ENCODE assay signal across 39 cellular contexts in genomic region chr12:78232756-78233155, GRCh38.
"Had no signal": no experiment of that assay in that cellular context is flagged by ENCODE, and none has a peak within 500 bp of the region (broad histone marks: within the 10 kb centered on the region; RNA-seq: fewer than 3 reads in every experiment).

No MANE protein-coding gene starts in this region.

- H3K9ac ChIP-seq: KMS-11 had no signal

- H3K4me1 Mint-ChIP-seq: activated CD4-positive, alpha-beta memory T cell treated with anti-CD3 and anti-CD28 coated beads, Interleukin-2, amount 10 ng/mL, durations not matched to agents 7 days and 5 days; activated CD8-positive, alpha-beta memory T cell treated with anti-CD3 and anti-CD28 coated beads, Interleukin-2, amount 10 ng/mL, durations not matched to agents 7 days and 5 days; activated naive CD8-positive, alpha-beta T cell treated with anti-CD3 and anti-CD28 coated beads for 36 hours; activated T-helper 17 cell treated with anti-CD3 and anti-CD28 coated beads, Interleukin-2, amount 50 U/mL, for 72 hours; central memory CD8-positive, alpha-beta T cell; T-cell; T-helper 17 cell had no signal

- H3K36me3 ChIP-seq: ascending aorta, cardiac muscle cell had no signal

- H3K27me3 Mint-ChIP-seq: activated CD4-positive, alpha-beta memory T cell treated with anti-CD3 and anti-CD28 coated beads, Interleukin-2, amount 10 ng/mL, durations not matched to agents 7 days and 5 days; activated CD8-positive, alpha-beta memory T cell treated with anti-CD3 and anti-CD28 coated beads, Interleukin-2, amount 10 ng/mL, durations not matched to agents 7 days and 5 days; activated naive CD8-positive, alpha-beta T cell treated with anti-CD3 and anti-CD28 coated beads for 36 hours; activated T-helper 17 cell treated with anti-CD3 and anti-CD28 coated beads, Interleukin-2, amount 50 U/mL, for 72 hours; central memory CD8-positive, alpha-beta T cell; T-cell; T-helper 17 cell had no signal

- H3K4me3 ChIP-seq: ascending aorta, cardiac muscle cell had no signal

- DNase-seq: activated CD4-positive, alpha-beta memory T cell treated with anti-CD3 and anti-CD28 coated beads, Interleukin-2, amount 10 ng/mL, durations not matched to agents 7 days and 5 days; activated CD4-positive, alpha-beta T cell treated with anti-CD3 and anti-CD28 coated beads for 1 hour; activated CD4-positive, alpha-beta T cell treated with anti-CD3 and anti-CD28 coated beads for 48 hours; activated CD4-positive, CD25-positive, alpha-beta regulatory T cell; activated CD8-positive, alpha-beta memory T cell treated with anti-CD3 and anti-CD28 coated beads for 24 hours; activated CD8-positive, alpha-beta memory T cell treated with anti-CD3 and anti-CD28 coated beads, Interleukin-2, amount 10 ng/mL, durations not matched to agents 7 days and 5 days; activated effector memory CD4-positive, alpha-beta T cell treated with anti-CD3 and anti-CD28 coated beads, Interleukin-2, amount 50 U/mL, for 16 hours; activated naive CD4-positive, alpha-beta T cell; activated naive CD4-positive, alpha-beta T cell treated with anti-CD3 and anti-CD28 coated beads, Interleukin-2, amount 50 U/mL, for 16 hours; activated naive CD8-positive, alpha-beta T cell treated with anti-CD3 and anti-CD28 coated beads for 36 hours; activated T-cell treated with anti-CD3 and anti-CD28 coated beads, Interleukin-2, amount 50 U/mL, for 1 hour; activated T-cell treated with anti-CD3 and anti-CD28 coated beads, Interleukin-2, amount 50 U/mL, for 72 hours; amygdala; MM.1S; MV-4-11; NCI-H1092; NCI-H146; NCI-H187; NCI-H2029 treated with DMSO at 0.1 percent for 48 hours; NCI-H2107; NCI-H2171; NCI-H446; NCI-H510A treated with DMSO at 0.1 percent for 48 hours; NCI-H526 treated with DMSO at 0.1 percent for 48 hours; NCI-H774; SIG-M5; T-cell; T-helper 17 cell; T-helper 9 cell had no signal

- H3K27ac Mint-ChIP-seq: activated CD4-positive, alpha-beta memory T cell treated with anti-CD3 and anti-CD28 coated beads, Interleukin-2, amount 10 ng/mL, durations not matched to agents 7 days and 5 days; activated CD8-positive, alpha-beta memory T cell treated with anti-CD3 and anti-CD28 coated beads, Interleukin-2, amount 10 ng/mL, durations not matched to agents 7 days and 5 days; activated naive CD8-positive, alpha-beta T cell treated with anti-CD3 and anti-CD28 coated beads for 36 hours; activated T-cell treated with anti-CD3 and anti-CD28 coated beads, Interleukin-2, amount 50 U/mL, for 72 hours; activated T-helper 17 cell treated with anti-CD3 and anti-CD28 coated beads, Interleukin-2, amount 50 U/mL, for 72 hours; T-cell; T-helper 17 cell had no signal

- ATAC-seq: activated CD8-positive, alpha-beta memory T cell treated with anti-CD3 and anti-CD28 coated beads, Interleukin-2, amount 10 ng/mL, durations not matched to agents 7 days and 5 days; activated T-cell treated with anti-CD3 and anti-CD28 coated beads, Interleukin-2, amount 50 U/mL, for 72 hours; activated T-helper 17 cell treated with anti-CD3 and anti-CD28 coated beads, Interleukin-2, amount 50 U/mL, for 72 hours; Panc1; Right ventricle myocardium inferior; SK-N-SH treated with all-trans-retinoic acid at 6 μM for 48 hours; T-cell; T-helper 17 cell had no signal

- H3K4me1 ChIP-seq: ascending aorta had no signal

- H3K27ac ChIP-seq: ascending aorta, cardiac muscle cell, KMS-11, RWPE1, VCaP had no signal

- H3K9me3 ChIP-seq: ascending aorta had no signal

- H3K4me3 Mint-ChIP-seq: activated CD4-positive, alpha-beta memory T cell treated with anti-CD3 and anti-CD28 coated beads, Interleukin-2, amount 10 ng/mL, durations not matched to agents 7 days and 5 days; activated CD8-positive, alpha-beta memory T cell treated with anti-CD3 and anti-CD28 coated beads, Interleukin-2, amount 10 ng/mL, durations not matched to agents 7 days and 5 days; activated naive CD8-positive, alpha-beta T cell treated with anti-CD3 and anti-CD28 coated beads for 36 hours; activated T-cell treated with anti-CD3 and anti-CD28 coated beads, Interleukin-2, amount 50 U/mL, for 72 hours; activated T-helper 17 cell treated with anti-CD3 and anti-CD28 coated beads, Interleukin-2, amount 50 U/mL, for 72 hours; central memory CD8-positive, alpha-beta T cell; T-cell; T-helper 17 cell had no signal

- H3K27me3 ChIP-seq: ascending aorta, cardiac muscle cell had no signal

- H3K36me3 Mint-ChIP-seq: activated CD8-positive, alpha-beta memory T cell treated with anti-CD3 and anti-CD28 coated beads, Interleukin-2, amount 10 ng/mL, durations not matched to agents 7 days and 5 days; activated naive CD8-positive, alpha-beta T cell treated with anti-CD3 and anti-CD28 coated beads for 36 hours; T-cell had no signal

- H3K4me2 ChIP-seq: KMS-11 had no signal
